In genomic region chr6:97136644-97137358, GRCh38 we compare ENCODE assay signal across 22 cellular contexts.
DNase-seq lines count a peak whose midpoint lies in the region; ATAC-seq and TF ChIP-seq lines count a peak whose summit lies in the region.
"Had no signal": no experiment of that assay in that cellular context is flagged by ENCODE, and none has a peak within 500 bp of the region (broad histone marks: within the 10 kb centered on the region; RNA-seq: fewer than 3 reads in every experiment).

No MANE protein-coding gene starts in this region.

- ATAC-seq in GM18520 (IDR thresholded peaks at IDR 0.05; ENCODE audit: unreplicated experiment) (peak; percentile 57), GM19351 (IDR thresholded peaks at IDR 0.05; ENCODE audit: unreplicated experiment) (peak; percentile 70), HG02884 (IDR thresholded peaks at IDR 0.05; ENCODE audit: unreplicated experiment) (peak; percentile 45), heart left ventricle (no peak)
- peak; percentile 53 for ATAC-seq in activated naive CD8-positive, alpha-beta T cell treated with anti-CD3 and anti-CD28 coated beads, Interleukin-2, amount 50 U/mL, for 24 hours
- ATAC-seq: activated CD4-positive, alpha-beta T cell treated with anti-CD3 and anti-CD28 coated beads for 36 hours; foreskin keratinocyte had no signal

- H3K27me3 ChIP-seq in heart left ventricle (no peaks in the 10 kb centered on the region), mesendoderm (ENCODE audit: insufficient read depth, low read length, poor library complexity) (no peaks in the 10 kb centered on the region)
- H3K27me3 ChIP-seq: cardiac muscle cell, foreskin keratinocyte, upper lobe of left lung had no signal

- no peak overlapping the region for H3K4me3 ChIP-seq in heart left ventricle
- H3K4me3 ChIP-seq in mesendoderm (ENCODE audit: low read length): no peak overlapping the region
- H3K4me3 ChIP-seq: cardiac muscle cell, upper lobe of left lung had no signal

- no peaks in the 10 kb centered on the region for H3K79me1 ChIP-seq in mesendoderm (ENCODE audit: low read length)

- H3K27me3 Mint-ChIP-seq in activated naive CD8-positive, alpha-beta T cell treated with anti-CD3 and anti-CD28 coated beads, Interleukin-2, amount 50 U/mL, for 24 hours: no peaks in the 10 kb centered on the region
- H3K27me3 Mint-ChIP-seq: activated CD4-positive, alpha-beta T cell treated with anti-CD3 and anti-CD28 coated beads for 36 hours; CD4-positive, alpha-beta T cell had no signal

- intact Hi-C loops in heart left ventricle (cut with DNase I): no loop called here

- H4K5ac ChIP-seq in mesendoderm (ENCODE audit: low read length): no peak overlapping the region

- no peaks in the 10 kb centered on the region for H3K36me3 Mint-ChIP-seq in activated naive CD8-positive, alpha-beta T cell treated with anti-CD3 and anti-CD28 coated beads, Interleukin-2, amount 50 U/mL, for 24 hours (ENCODE audit: low read depth)

- H2BK120ac ChIP-seq in mesendoderm (ENCODE audit: low read depth, low read length): no peak overlapping the region

- H3K23ac ChIP-seq in mesendoderm (ENCODE audit: low read length): no peak overlapping the region

- H2BK5ac ChIP-seq in mesendoderm (ENCODE audit: low read length): no peak overlapping the region

- TF ChIP-seq POLR2A in heart left ventricle (IDR thresholded peaks at IDR 0.05): no peak

- H2AK5ac ChIP-seq in mesendoderm (ENCODE audit: low read length): no peak overlapping the region

- no peak for TF ChIP-seq CTCF in heart left ventricle (IDR thresholded peaks at IDR 0.05)

- no peak overlapping the region for H3K9ac ChIP-seq in mesendoderm (ENCODE audit: low read length)

- H3K4ac ChIP-seq in mesendoderm (ENCODE audit: low read depth, low read length): no peak overlapping the region

- H3K4me1 ChIP-seq in heart left ventricle (no peaks in the 10 kb centered on the region), mesendoderm (ENCODE audit: control insufficient read depth, low read depth, low read length) (no peaks in the 10 kb centered on the region)
- H3K4me1 ChIP-seq: foreskin keratinocyte, upper lobe of left lung had no signal

- no peak overlapping the region for H2BK15ac ChIP-seq in mesendoderm (replicated peaks; ENCODE audit: low read depth)

- no peak overlapping the region for H3K56ac ChIP-seq in mesendoderm (ENCODE audit: low read length)

- no peaks in the 10 kb centered on the region for H3K36me3 ChIP-seq in heart left ventricle
- no peaks in the 10 kb centered on the region for H3K36me3 ChIP-seq in mesendoderm (ENCODE audit: control insufficient read depth, insufficient read depth, low read length)
- H3K36me3 ChIP-seq: cardiac muscle cell, upper lobe of left lung had no signal

- DNase-seq in activated naive CD8-positive, alpha-beta T cell treated with anti-CD3 and anti-CD28 coated beads, Interleukin-2, amount 50 U/mL, for 24 hours: no peak
- no peak for DNase-seq in heart left ventricle
- DNase-seq in midbrain (lab: John Stamatoyannopoulos, UW): no peak
- DNase-seq in COLO668 (lab: John Stamatoyannopoulos, UW; ENCODE audit: unreplicated experiment): no peak
- DNase-seq in mesendoderm: no peak
- DNase-seq: activated CD4-positive, alpha-beta T cell treated with anti-CD3 and anti-CD28 coated beads for 36 hours; activated effector memory CD4-positive, alpha-beta T cell treated with Interleukin-2 at 50 U/mL for 16 hours; CD4-positive, alpha-beta T cell; foreskin keratinocyte; GDM1; kidney; NCI-H1105; NCI-H2081 treated with DMSO at 0.1 percent for 48 hours; NCI-H510A; nucleus accumbens; SW 1271; upper lobe of left lung had no signal

- no peak overlapping the region for H3K4me2 ChIP-seq in mesendoderm (ENCODE audit: low read length)

- H3K4me3 Mint-ChIP-seq in activated naive CD8-positive, alpha-beta T cell treated with anti-CD3 and anti-CD28 coated beads, Interleukin-2, amount 50 U/mL, for 24 hours: no peak overlapping the region
- H3K4me3 Mint-ChIP-seq: activated CD4-positive, alpha-beta T cell treated with anti-CD3 and anti-CD28 coated beads for 36 hours; CD4-positive, alpha-beta T cell had no signal

- H3K27ac ChIP-seq in heart left ventricle (no peak overlapping the region), mesendoderm (ENCODE audit: low read depth, low read length) (no peak overlapping the region)
- H3K27ac ChIP-seq: cardiac muscle cell, epithelial cell of prostate, foreskin keratinocyte, upper lobe of left lung had no signal

- no peak overlapping the region for H4K8ac ChIP-seq in mesendoderm (ENCODE audit: low read depth, low read length)

- no peak overlapping the region for H3K18ac ChIP-seq in mesendoderm (ENCODE audit: low read length)

- no peak overlapping the region for H3K27ac Mint-ChIP-seq in activated naive CD8-positive, alpha-beta T cell treated with anti-CD3 and anti-CD28 coated beads, Interleukin-2, amount 50 U/mL, for 24 hours
- H3K27ac Mint-ChIP-seq: activated CD4-positive, alpha-beta T cell treated with anti-CD3 and anti-CD28 coated beads for 36 hours; CD4-positive, alpha-beta T cell had no signal

- H3K9me3 ChIP-seq in heart left ventricle: no peaks in the 10 kb centered on the region
- H3K9me3 ChIP-seq: upper lobe of left lung had no signal

- no peaks in the 10 kb centered on the region for H3K9me3 Mint-ChIP-seq in activated naive CD8-positive, alpha-beta T cell treated with anti-CD3 and anti-CD28 coated beads, Interleukin-2, amount 50 U/mL, for 24 hours
- H3K9me3 Mint-ChIP-seq: CD4-positive, alpha-beta T cell had no signal

- WGBS in heart left ventricle, 4 donors: 79 to 87% (median 82%) methylated on average over 7 of the region's 7 CpGs
- 100% methylated on average over 1 of the region's 7 CpGs for WGBS in mesendoderm (ENCODE audit: extremely low coverage, insufficient coverage, low lambda C conversion rate)

- H3K4me1 Mint-ChIP-seq in activated naive CD8-positive, alpha-beta T cell treated with anti-CD3 and anti-CD28 coated beads, Interleukin-2, amount 50 U/mL, for 24 hours: peaks cover 12% of the 10 kb centered on the region

- no peaks in the 10 kb centered on the region for H3K79me2 ChIP-seq in mesendoderm (ENCODE audit: control insufficient read depth, insufficient read depth, low read length)

Comparison
In these comparisons a context has a peak if more than half of its experiments do, and no peak if none do; other contexts are left out.
1. ATAC-seq: peak in GM18520 (single experiment), GM19351 (single experiment), HG02884 (single experiment) and activated naive CD8-positive, alpha-beta T cell treated with anti-CD3 and anti-CD28 coated beads, Interleukin-2, amount 50 U/mL, for 24 hours (single experiment); none in heart left ventricle (0 of 4).